In the genomic region with DNA sequence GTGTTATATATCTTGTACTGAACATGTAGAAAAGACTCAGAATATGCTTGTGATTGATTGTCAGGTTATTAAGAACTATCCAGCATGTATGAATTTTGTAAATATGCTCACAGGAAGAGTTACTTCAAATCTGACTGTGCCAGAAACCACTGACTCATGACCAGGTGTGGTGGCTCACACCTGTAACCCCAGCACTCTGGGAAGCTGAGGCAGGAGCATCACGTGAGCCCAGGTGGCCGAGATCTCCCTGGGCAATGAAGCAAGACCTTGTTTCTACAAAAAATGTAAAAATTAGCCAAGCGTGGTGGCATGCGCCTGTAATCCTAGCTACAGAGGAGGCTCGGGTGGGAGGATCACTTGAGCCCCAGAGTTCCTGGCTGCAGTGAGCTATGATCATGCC, we compare ENCODE assay signal across 22 cellular contexts.
"Had no signal": no experiment of that assay in that cellular context is flagged by ENCODE, and none has a peak within 500 bp of the region (broad histone marks: within the 10 kb centered on the region; RNA-seq: fewer than 3 reads in every experiment).

No MANE protein-coding gene starts in this region.

- H3K27ac ChIP-seq: dorsolateral prefrontal cortex, epithelial cell of prostate, left lung, prostate gland, right atrium auricular region, thyroid gland, uterus had no signal

- H3K36me3 ChIP-seq: left lung, prostate gland, right atrium auricular region, thyroid gland, uterus had no signal

- FAIRE-seq: keratinocyte, TTC549 had no signal

- H3K9me3 ChIP-seq: left lung, prostate gland, right atrium auricular region, thyroid gland, uterus had no signal

- ATAC-seq: left lung; naive thymus-derived CD4-positive, alpha-beta T cell had no signal

- H3K27me3 ChIP-seq: dorsolateral prefrontal cortex, left lung, right atrium auricular region, thyroid gland, uterus had no signal

- H3K27ac Mint-ChIP-seq: activated CD4-positive, alpha-beta memory T cell treated with anti-CD3 and anti-CD28 coated beads for 36 hours; activated naive CD8-positive, alpha-beta T cell; activated T-helper 1 cell treated with anti-CD3 and anti-CD28 coated beads, Interleukin-12 subunit alpha, Interleukin-12 subunit beta, Interleukin-2, Interleukin-4 antibody, amounts not matched to agents 30 ng/mL and 10 ng/mL and 1 ng/mL, durations not matched to agents 14 hours and 24 hours and 36 hours had no signal

- H3K4me1 ChIP-seq: left lung, prostate gland, uterus had no signal

- H3K4me3 Mint-ChIP-seq: activated CD4-positive, alpha-beta memory T cell treated with anti-CD3 and anti-CD28 coated beads for 36 hours; activated naive CD8-positive, alpha-beta T cell; activated T-helper 1 cell treated with anti-CD3 and anti-CD28 coated beads, Interleukin-12 subunit alpha, Interleukin-12 subunit beta, Interleukin-2, Interleukin-4 antibody, amounts not matched to agents 30 ng/mL and 10 ng/mL and 1 ng/mL, durations not matched to agents 14 hours and 24 hours and 36 hours; naive thymus-derived CD4-positive, alpha-beta T cell had no signal

- H3K36me3 Mint-ChIP-seq: activated CD4-positive, alpha-beta memory T cell treated with anti-CD3 and anti-CD28 coated beads for 36 hours had no signal

- DNase-seq: activated CD4-positive, alpha-beta memory T cell treated with anti-CD3 and anti-CD28 coated beads for 36 hours; activated gamma-delta T cell treated with Interleukin-2 at 50 U/mL for 16 hours; activated T-cell treated with anti-CD3 and anti-CD28 coated beads for 4 hours; caudate nucleus; dorsolateral prefrontal cortex; foreskin melanocyte; hypothalamus; left lung; naive thymus-derived CD4-positive, alpha-beta T cell; stimulated activated CD4-positive, alpha-beta T cell treated with anti-CD3 and anti-CD28 coated beads, Interleukin-12 subunit alpha, Interleukin-12 subunit beta, amount 100 ng/mL, for 4 hours; stimulated activated CD4-positive, alpha-beta T cell treated with anti-CD3 and anti-CD28 coated beads, Interleukin-1b, Interleukin-23, amount 100 ng/mL, for 48 hours; stimulated activated CD8-positive, alpha-beta memory T cell treated with anti-CD3 and anti-CD28 coated beads, Interleukin-4, amount 100 ng/mL, for 48 hours; stimulated activated naive CD4-positive, alpha-beta T cell treated with Interleukin-2 at 50 U/mL for 16 hours; thyroid gland; uterus had no signal

- H3K9me3 Mint-ChIP-seq: activated CD4-positive, alpha-beta memory T cell treated with anti-CD3 and anti-CD28 coated beads for 36 hours; activated T-helper 1 cell treated with anti-CD3 and anti-CD28 coated beads, Interleukin-12 subunit alpha, Interleukin-12 subunit beta, Interleukin-2, Interleukin-4 antibody, amounts not matched to agents 30 ng/mL and 10 ng/mL and 1 ng/mL, durations not matched to agents 14 hours and 24 hours and 36 hours; naive thymus-derived CD4-positive, alpha-beta T cell had no signal

- H3K4me3 ChIP-seq: dorsolateral prefrontal cortex, left lung, prostate gland, right atrium auricular region, thyroid gland, uterus had no signal
